Comparison of ENCODE assay signal across 12 cellular contexts in genomic region chr16:71709231-71709781, GRCh38. TPM values are rescaled to one million over a fixed set of nuclear protein-coding genes. Genes with fewer than 3 reads are reported as not detected.
DNase-seq lines count a peak whose midpoint lies in the region; ATAC-seq and TF ChIP-seq lines count a peak whose summit lies in the region.
"Had no signal": no experiment of that assay in that cellular context is flagged by ENCODE, and none has a peak within 500 bp of the region (broad histone marks: within the 10 kb centered on the region; RNA-seq: fewer than 3 reads in every experiment).

No MANE protein-coding gene starts in this region.

- H3K4me3 ChIP-seq in ACC112 (ENCODE audit: low read depth, low read length), result peak overlapping the region; percentile 62
- H3K4me3 ChIP-seq: thoracic aorta had no signal

- H3K4me1 Mint-ChIP-seq in chondrocyte (ENCODE audit: low read depth), result peaks cover 33% of the 10 kb centered on the region
- H3K4me1 Mint-ChIP-seq in nephron progenitor cell, result peaks cover 25% of the 10 kb centered on the region

- peaks cover 37% of the 10 kb centered on the region for H3K4me1 ChIP-seq in ACC112 (ENCODE audit: control insufficient read depth, insufficient read depth, low read length, unreplicated experiment)

- H3K36me3 ChIP-seq in ACC112 (ENCODE audit: insufficient read depth, low read length), result no peaks in the 10 kb centered on the region
- H3K36me3 ChIP-seq: thoracic aorta had no signal

- H3K4me3 Mint-ChIP-seq in chondrocyte (ENCODE audit: unreplicated experiment) (no peak overlapping the region), nephron progenitor cell (no peak overlapping the region)

- DNase-seq in HS-5 (ENCODE audit: low read depth) (peak; percentile 84), chondrocyte (ENCODE audit: low spot score) (no peak), kidney glomerular epithelial cell (lab: John Stamatoyannopoulos, UW) (peak; percentile 80), nephron progenitor cell (no peak)
- DNase-seq in activated CD4-positive, alpha-beta T cell treated with anti-CD3 and anti-CD28 coated beads, Interleukin-2, amount 50 U/mL, for 1 hour, result no peak
- DNase-seq: activated gamma-delta T cell, KBM-7 had no signal

- no peaks in the 10 kb centered on the region for H3K9me3 Mint-ChIP-seq in chondrocyte (ENCODE audit: low read depth)
- H3K9me3 Mint-ChIP-seq in nephron progenitor cell, result no peaks in the 10 kb centered on the region

- H3K27me3 Mint-ChIP-seq in chondrocyte (ENCODE audit: low read depth) (no peaks in the 10 kb centered on the region), nephron progenitor cell (ENCODE audit: low read depth, poor library complexity) (peaks cover 3% of the 10 kb centered on the region)

- peak overlapping the region; percentile 85 for H3K27ac ChIP-seq in ACC112 (ENCODE audit: low read depth, low read length)
- H3K27ac ChIP-seq: C4-2B, thoracic aorta had no signal

- H3K27ac Mint-ChIP-seq in chondrocyte (ENCODE audit: unreplicated experiment), result peak overlapping the region; percentile 37
- no peak overlapping the region for H3K27ac Mint-ChIP-seq in nephron progenitor cell

- H3K79me2 ChIP-seq in ACC112 (ENCODE audit: control insufficient read depth, insufficient read depth, low read length, unreplicated experiment), result peaks cover 47% of the 10 kb centered on the region

- no peaks in the 10 kb centered on the region for H3K27me3 ChIP-seq in ACC112 (ENCODE audit: insufficient read depth, low read length)

- peak overlapping the region; percentile 14 for H2AFZ ChIP-seq in ACC112 (ENCODE audit: low read length, unreplicated experiment)

- no peak for TF ChIP-seq CTCF in chondrocyte (IDR thresholded peaks at IDR 0.05)
- no peak for TF ChIP-seq CTCF in nephron progenitor cell (IDR thresholded peaks at IDR 0.05)

- ATAC-seq in HG02852 (IDR thresholded peaks at IDR 0.05; ENCODE audit: unreplicated experiment) (no peak), GM19023 (IDR thresholded peaks at IDR 0.05; ENCODE audit: unreplicated experiment) (no peak)

- H3K36me3 Mint-ChIP-seq in chondrocyte (ENCODE audit: low read depth) (no peaks in the 10 kb centered on the region), nephron progenitor cell (ENCODE audit: low read depth) (peaks cover 11% of the 10 kb centered on the region)

RNA-seq across cellular contexts. Expression of gene PHLPP2, which starts 15.2 kb away (rescaled TPM):
- 10.2 to 12.0 TPM (median 10.9 TPM) in 3 replicates for total RNA-seq in chondrocyte

Comparison
In these comparisons a context has a peak if more than half of its experiments do, and no peak if none do; other contexts are left out.
1. DNase-seq: peak in HS-5 (single experiment) and kidney glomerular epithelial cell (single experiment); none in chondrocyte (single experiment), activated CD4-positive, alpha-beta T cell treated with anti-CD3 and anti-CD28 coated beads, Interleukin-2, amount 50 U/mL, for 1 hour (single experiment) and nephron progenitor cell (single experiment).